In genomic region chr7:37643876-37644275, GRCh38 we compare ENCODE assay signal across 1 cellular context.
TF ChIP-seq lines count a peak whose summit lies in the region.

No MANE protein-coding gene starts in this region.

TF ChIP-seq in K562, 482 proteins besides CTCF, POLR2A, EP300 and RAD21:
- no peak for TF ChIP-seq TSHZ1 (CRISPR knock-in tag; IDR thresholded peaks at IDR 0.05)
- no peak for TF ChIP-seq ADNP (tag; IDR thresholded peaks at IDR 0.05)
- TF ChIP-seq TCF15 (CRISPR knock-in tag; IDR thresholded peaks at IDR 0.05) = no peak
- no peak for TF ChIP-seq DMBX1 (CRISPR knock-in tag; IDR thresholded peaks at IDR 0.05; ENCODE audit: borderline replicate concordance)
- no peak for TF ChIP-seq PRPF4 (IDR thresholded peaks at IDR 0.05; ENCODE audit: insufficient read depth, low read depth, low read length, poor library complexity, severe bottlenecking)
- no peak for TF ChIP-seq ZNF124 (CRISPR knock-in tag; IDR thresholded peaks at IDR 0.05)
- no peak for TF ChIP-seq SNAPC5 (CRISPR knock-in tag; IDR thresholded peaks at IDR 0.05)
- TF ChIP-seq HCFC1 (IDR thresholded peaks at IDR 0.05; ENCODE audit: low read depth, low read length) = no peak
- TF ChIP-seq CC2D1A (IDR thresholded peaks at IDR 0.05) = no peak
- no peak for TF ChIP-seq TBP (optimal IDR thresholded peaks at IDR 0.05; ENCODE audit: low read depth, low read length)
- TF ChIP-seq EZH2 (IDR thresholded peaks at IDR 0.05; ENCODE audit: borderline replicate concordance, low read depth, low read length) = no peak
- TF ChIP-seq VEZF1 (CRISPR knock-in tag; IDR thresholded peaks at IDR 0.05) = no peak
- no peak for TF ChIP-seq CTBP1 (IDR thresholded peaks at IDR 0.05; ENCODE audit: borderline replicate concordance)
- TF ChIP-seq TBL1XR1 (IDR thresholded peaks at IDR 0.05; ENCODE audit: low read length in 2 of 2) = no peak
- no peak for TF ChIP-seq CLOCK (CRISPR knock-in tag; IDR thresholded peaks at IDR 0.05; ENCODE audit: borderline replicate concordance)
- no peak for TF ChIP-seq HIVEP1 (CRISPR knock-in tag; IDR thresholded peaks at IDR 0.05)
